In the genomic region with DNA sequence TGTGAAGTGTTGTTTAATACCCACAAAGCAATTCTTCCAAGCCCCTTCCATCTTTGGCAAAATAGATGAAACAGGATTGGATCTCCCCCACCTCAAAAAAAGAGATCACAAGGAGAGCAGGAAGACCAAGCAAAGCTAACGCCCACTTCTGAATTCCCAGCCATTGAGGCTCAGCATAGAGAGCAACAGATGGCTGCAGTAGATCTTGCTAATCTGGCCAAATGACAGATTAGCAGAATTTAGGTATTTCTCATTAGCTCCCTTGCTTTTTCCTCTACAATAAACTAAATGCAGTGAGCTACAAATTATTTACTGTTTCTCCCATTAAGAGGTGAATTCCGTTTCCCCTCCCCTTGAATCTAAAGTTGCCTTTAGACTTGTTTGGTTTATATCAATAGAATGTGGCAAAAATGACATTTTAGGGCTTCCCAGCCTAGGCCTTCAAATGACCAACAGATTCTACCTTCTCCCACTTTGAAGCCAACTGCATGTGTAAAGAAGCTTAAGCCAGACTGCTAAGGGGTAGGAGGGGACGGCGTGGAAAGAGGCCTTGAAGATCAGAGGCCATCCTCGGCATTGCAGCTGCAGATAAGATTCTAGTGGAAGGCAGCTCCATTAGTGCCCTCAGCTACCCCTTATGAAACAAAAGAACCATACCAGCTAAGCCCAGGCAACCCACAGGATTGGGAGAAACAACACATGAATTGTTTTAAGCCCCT, we compare ENCODE assay signal across 1 cellular context.
TF ChIP-seq lines count a peak whose summit lies in the region.

No MANE protein-coding gene starts in this region.

TF ChIP-seq in HepG2, 621 proteins besides CTCF, POLR2A, EP300 and RAD21:
- TF ChIP-seq ZNF276 (CRISPR knock-in tag; IDR thresholded peaks at IDR 0.05; ENCODE audit: low read depth) (no peak), ZNF331 (CRISPR knock-in tag; IDR thresholded peaks at IDR 0.05) (peak; percentile 83)
